ENCODE assay signal across 19 cellular contexts in genomic region chr12:3083241-3083921, GRCh38. TPM values are rescaled to one million over a fixed set of nuclear protein-coding genes. Genes with fewer than 3 reads are reported as not detected.
DNase-seq lines count a peak whose midpoint lies in the region; ATAC-seq, FAIRE-seq and TF ChIP-seq lines count a peak whose summit lies in the region.
"Had no signal": no experiment of that assay in that cellular context is flagged by ENCODE, and none has a peak within 500 bp of the region (broad histone marks: within the 10 kb centered on the region; RNA-seq: fewer than 3 reads in every experiment).

No MANE protein-coding gene starts in this region.

- DNase-seq in Caco-2 (no peak), K562 (ENCODE audit: extremely low read depth in 1 of 4, low spot score in 3 of 4) (no peak), left colon (no peak), inferior parietal cortex (ENCODE audit: extremely low spot score) (no peak), GM19239 (ENCODE audit: insufficient read length, low spot score) (no peak), NCI-H1436 treated with DMSO at 0.1 percent for 48 hours (lab: John Stamatoyannopoulos, UW) (no peak), head of caudate nucleus (no peak)
- DNase-seq: activated CD4-positive, alpha-beta T cell treated with anti-CD3 and anti-CD28 coated beads, Interleukin-2, amount 50 U/mL, for 48 hours; activated T-cell treated with anti-CD3 and anti-CD28 coated beads, Interleukin-2, amount 50 U/mL, for 4 hours; caudate nucleus; CD8-positive, alpha-beta T cell; DMS79 treated with DMSO at 0.1 percent for 48 hours; effector CD8-positive, alpha-beta T cell; midbrain; NCI-H146; NCI-H2227 treated with DMSO at 0.1 percent for 48 hours; occipital lobe; stimulated activated naive B cell treated with anti-CD40 and anti-IgM and Interleukin-4, amounts not matched to agents 10 μg/mL and 1 μg/mL and 100 μg/mL, for 72 hours had no signal

- H3K9me1 ChIP-seq in K562 (ENCODE audit: control insufficient read depth, insufficient read depth, low read length): no peaks in the 10 kb centered on the region

- no peak for FAIRE-seq in K562 (lab: Jason Lieb, UNC)
- FAIRE-seq in GM19239 (lab: Jason Lieb, UNC): no peak

- no peak for TF ChIP-seq RAD21 in K562 (CRISPR knock-in tag; conservative IDR thresholded peaks at IDR 0.05 in 1 of 2, IDR thresholded peaks at IDR 0.05 in 1 of 2)

- no peak for ATAC-seq in K562
- peak; percentile 47 for ATAC-seq in left colon
- ATAC-seq: activated T-cell treated with anti-CD3 and anti-CD28 coated beads, Interleukin-2, amount 50 U/mL, for 4 hours; CD8-positive, alpha-beta T cell; stimulated activated naive B cell treated with anti-CD40 and anti-IgM and Interleukin-4, amounts not matched to agents 10 μg/mL and 1 μg/mL and 100 μg/mL, for 72 hours had no signal

- TF ChIP-seq CTCF in Caco-2 (IDR thresholded peaks at IDR 0.05; ENCODE audit: insufficient read depth in 1 of 2, low read depth in 1 of 2, low read length in 1 of 2, severe bottlenecking in 1 of 2, unreplicated experiment in 1 of 2) (no peak), K562 (IDR thresholded peaks at IDR 0.05 in 2 of 3, conservative IDR thresholded peaks at IDR 0.05 in 1 of 3; ENCODE audit: insufficient read depth in 2 of 3, low read depth in 1 of 3, low read length in 3 of 3) (no peak), parathyroid adenoma (IDR thresholded peaks at IDR 0.05) (no peak)

- intact Hi-C loops in Caco-2 (cut with micrococcal nuclease; ENCODE audit: unreplicated experiment): no loop called here
- intact Hi-C loops in K562 (cut with micrococcal nuclease): no loop called here
- intact Hi-C loops in left colon (cut with DNase I, micrococcal nuclease): no loop called here
- intact Hi-C loops in head of caudate nucleus (cut with DNase I): no loop called here

- 6% methylated on average over 6 of the region's 6 CpGs for WGBS in K562 (ENCODE audit: insufficient coverage, low coverage, missing lambda C conversion rate)

- H3K9me3 ChIP-seq in Caco-2: no peaks in the 10 kb centered on the region
- no peaks in the 10 kb centered on the region for H3K9me3 ChIP-seq in K562 (replicated peaks; ENCODE audit: control insufficient read depth, insufficient read depth, low read depth, low read length)
- H3K9me3 ChIP-seq in parathyroid adenoma (ENCODE audit: control insufficient read depth, low read length): no peaks in the 10 kb centered on the region

- BruUV-seq in Caco-2 (replicated peaks; lab: Mats Ljungman, UMichigan) (no TSS peak), K562 (replicated peaks; lab: Mats Ljungman, UMichigan) (no TSS peak)

- H3K27me3 ChIP-seq in Caco-2 (replicated peaks; ENCODE audit: control insufficient read depth, insufficient read depth, low read length) (no peaks in the 10 kb centered on the region), K562 (ENCODE audit: control insufficient read depth in 2 of 2, insufficient read depth in 2 of 2, low read length in 2 of 2) (peaks cover 4 to 25% of the 10 kb centered on the region in 2 experiments; a peak in 3 of 5 replicates), parathyroid adenoma (ENCODE audit: control insufficient read depth, insufficient read depth, low read length) (no peaks in the 10 kb centered on the region)

- no peak overlapping the region for H3K9ac ChIP-seq in K562 (ENCODE audit: insufficient read depth in 1 of 2, low read depth in 2 of 2, low read length in 2 of 2)
- H3K9ac ChIP-seq in parathyroid adenoma: no peak overlapping the region

- no peak for TF ChIP-seq POLR2A in K562 (conservative IDR thresholded peaks at IDR 0.05)

- H3K4me2 ChIP-seq in K562 (ENCODE audit: insufficient read depth, low read length) (no peak overlapping the region), parathyroid adenoma (ENCODE audit: low read length) (peak overlapping the region; percentile 30)

- H3K4me1 ChIP-seq in Caco-2 (peaks cover 67% of the 10 kb centered on the region), K562 (replicated peaks in 1 of 2; ENCODE audit: control insufficient read depth in 2 of 2, insufficient read depth in 2 of 2, low read length in 2 of 2) (peaks cover 0 to 2% of the 10 kb centered on the region in 2 experiments; a peak in 2 of 5 replicates), parathyroid adenoma (peaks cover 13% of the 10 kb centered on the region)

- in situ Hi-C loops in K562 (cut with MboI): no loop called here

- H3K36me3 ChIP-seq in Caco-2 (ENCODE audit: control insufficient read depth, insufficient read depth, low read length) (no peaks in the 10 kb centered on the region), K562 (ENCODE audit: control insufficient read depth, insufficient read depth, low read length) (no peaks in the 10 kb centered on the region), parathyroid adenoma (ENCODE audit: control insufficient read depth, insufficient read depth, low read length) (no peaks in the 10 kb centered on the region)

- no peak overlapping the region for H3K27ac ChIP-seq in K562 (ENCODE audit: extremely low read depth, low read depth, low read length)
- H3K27ac ChIP-seq in parathyroid adenoma: peak overlapping the region; percentile 31

- H3K27me3 Mint-ChIP-seq in Caco-2 (ENCODE audit: insufficient read depth, unreplicated experiment): no peaks in the 10 kb centered on the region

- peaks cover 48% of the 10 kb centered on the region for H3K4me1 Mint-ChIP-seq in Caco-2 (ENCODE audit: low read depth, unreplicated experiment)

- no peaks in the 10 kb centered on the region for H3K36me3 Mint-ChIP-seq in Caco-2 (ENCODE audit: insufficient read depth, unreplicated experiment)
- H3K36me3 Mint-ChIP-seq: CD8-positive, alpha-beta T cell; stimulated activated naive B cell treated with anti-CD40 and anti-IgM and Interleukin-4, amounts not matched to agents 10 μg/mL and 1 μg/mL and 100 μg/mL, for 72 hours had no signal

- H3K4me3 Mint-ChIP-seq in Caco-2 (ENCODE audit: unreplicated experiment): no peak overlapping the region
- H3K4me3 Mint-ChIP-seq: activated T-cell treated with anti-CD3 and anti-CD28 coated beads, Interleukin-2, amount 50 U/mL, for 4 hours; CD8-positive, alpha-beta T cell; stimulated activated naive B cell treated with anti-CD40 and anti-IgM and Interleukin-4, amounts not matched to agents 10 μg/mL and 1 μg/mL and 100 μg/mL, for 72 hours had no signal

- no peak overlapping the region for H2AFZ ChIP-seq in K562 (ENCODE audit: low read depth, low read length)
- H2AFZ ChIP-seq in parathyroid adenoma: no peak overlapping the region

- POLR2A ChIA-PET in Caco-2 (lab: Charles Lee): no interaction called here
- POLR2A ChIA-PET in K562 (lab: Yijun Ruan, JAX): no interaction called here

- no peaks in the 10 kb centered on the region for H4K20me1 ChIP-seq in K562 (replicated peaks; ENCODE audit: control insufficient read depth, insufficient read depth, low read length)

- CTCF ChIA-PET in Caco-2 (lab: Charles Lee) (interaction anchor here (0.6 kb wide), 1 partner anchor 42 kb away, joined by 3 read pairs; no protein-coding TSS in a partner anchor), K562 (lab: Yijun Ruan, JAX; ENCODE audit: low intra/inter-chr PET ratio) (no interaction called here)

- TF ChIP-seq EP300 in K562 (IDR thresholded peaks at IDR 0.05; ENCODE audit: low read length): no peak

- no peaks in the 10 kb centered on the region for H3K79me2 ChIP-seq in K562 (ENCODE audit: control insufficient read depth, insufficient read depth, low read length)
- H3K79me2 ChIP-seq in parathyroid adenoma: peaks cover 11% of the 10 kb centered on the region

- H3K27ac Mint-ChIP-seq in Caco-2 (ENCODE audit: unreplicated experiment): peak overlapping the region; percentile 43
- H3K27ac Mint-ChIP-seq: CD8-positive, alpha-beta T cell; stimulated activated naive B cell treated with anti-CD40 and anti-IgM and Interleukin-4, amounts not matched to agents 10 μg/mL and 1 μg/mL and 100 μg/mL, for 72 hours had no signal

- no peaks in the 10 kb centered on the region for H3K9me3 Mint-ChIP-seq in Caco-2 (ENCODE audit: unreplicated experiment)
- H3K9me3 Mint-ChIP-seq: activated T-cell treated with anti-CD3 and anti-CD28 coated beads, Interleukin-2, amount 50 U/mL, for 4 hours; CD8-positive, alpha-beta T cell; stimulated activated naive B cell treated with anti-CD40 and anti-IgM and Interleukin-4, amounts not matched to agents 10 μg/mL and 1 μg/mL and 100 μg/mL, for 72 hours had no signal

- H3K4me3 ChIP-seq in Caco-2 (ENCODE audit: low read depth, low read length) (no peak overlapping the region), K562 (no peak overlapping the region), parathyroid adenoma (ENCODE audit: low read depth, low read length) (no peak overlapping the region)

TF ChIP-seq in K562, 482 proteins besides CTCF, POLR2A, EP300 and RAD21 (continues in another document):
- TF ChIP-seq ARID2 (IDR thresholded peaks at IDR 0.05): no peak

RNA-seq across cellular contexts. Expression of gene TSPAN9, which starts 6.2 kb away (rescaled TPM):
- 45.5 and 49.1 TPM in 2 replicates for total RNA-seq in Caco-2 (2022)
- 6.5 and 12.5 TPM in 2 replicates for total RNA-seq in K562 (2011; cell fraction: chromatin; rRNA removed; ENCODE audit: low replicate concordance)
- 3.6 and 4.2 TPM in 2 replicates for total RNA-seq in K562 (2011; cell fraction: nucleolus; rRNA removed)
- total RNA-seq in K562 (2011; cell fraction: nucleoplasm; rRNA removed): 8.4 and 8.6 TPM in 2 replicates
- total RNA-seq in K562 (2014; rRNA removed): 0.23 and 0.65 TPM in 2 replicates
- total RNA-seq in K562 (2014; rRNA removed; fragmentation: Illumina TruSeq; extraction: Trizol): 0.19 and 0.55 TPM in 2 replicates
- total RNA-seq in K562 (2015; rRNA removed; fragmentation: Illumina TruSeq; extraction: Trizol): 0.26 and 0.33 TPM in 2 replicates
- total RNA-seq in K562 (2021): 0.60 and 0.94 TPM in 2 replicates
- polyA plus RNA-seq in K562 (2011; rRNA removed): 1.4 and 2.1 TPM in 2 replicates
- 1.2 and 1.7 TPM in 2 replicates for polyA plus RNA-seq in K562 (2011; cell fraction: cytosol; rRNA removed)
- 2.7 and 3.5 TPM in 2 replicates for polyA plus RNA-seq in K562 (2011; cell fraction: nucleus; rRNA removed)
- polyA plus RNA-seq in K562 (2012): 0.90 and 2.6 TPM in 2 replicates
- polyA plus RNA-seq in K562 (2014; fragmentation: Illumina TruSeq; extraction: Trizol): 0.47 and 0.76 TPM in 2 replicates
- polyA plus RNA-seq in K562 (2014; fragmentation: Nextera tagmentation; extraction: Ambion mirVana): not detected
- 0.58 and 0.60 TPM in 2 replicates for polyA plus RNA-seq in K562 (2014; rRNA removed)
- 0.70 and 1.9 TPM in 2 replicates for polyA minus RNA-seq in K562 (2011; rRNA and poly(A)+ RNA removed)
- 0.57 and 1.7 TPM in 2 replicates for polyA minus RNA-seq in K562 (2011; cell fraction: cytosol; rRNA and poly(A)+ RNA removed)
- 1.1 and 1.4 TPM in 2 replicates for polyA minus RNA-seq in K562 (2011; cell fraction: nucleus; rRNA and poly(A)+ RNA removed)
- 1 to 10 TPM; 7.1 to 9.6 TPM for total RNA-seq in left colon
